Comparison of ENCODE assay signal across 8 cellular contexts in the genomic region with DNA sequence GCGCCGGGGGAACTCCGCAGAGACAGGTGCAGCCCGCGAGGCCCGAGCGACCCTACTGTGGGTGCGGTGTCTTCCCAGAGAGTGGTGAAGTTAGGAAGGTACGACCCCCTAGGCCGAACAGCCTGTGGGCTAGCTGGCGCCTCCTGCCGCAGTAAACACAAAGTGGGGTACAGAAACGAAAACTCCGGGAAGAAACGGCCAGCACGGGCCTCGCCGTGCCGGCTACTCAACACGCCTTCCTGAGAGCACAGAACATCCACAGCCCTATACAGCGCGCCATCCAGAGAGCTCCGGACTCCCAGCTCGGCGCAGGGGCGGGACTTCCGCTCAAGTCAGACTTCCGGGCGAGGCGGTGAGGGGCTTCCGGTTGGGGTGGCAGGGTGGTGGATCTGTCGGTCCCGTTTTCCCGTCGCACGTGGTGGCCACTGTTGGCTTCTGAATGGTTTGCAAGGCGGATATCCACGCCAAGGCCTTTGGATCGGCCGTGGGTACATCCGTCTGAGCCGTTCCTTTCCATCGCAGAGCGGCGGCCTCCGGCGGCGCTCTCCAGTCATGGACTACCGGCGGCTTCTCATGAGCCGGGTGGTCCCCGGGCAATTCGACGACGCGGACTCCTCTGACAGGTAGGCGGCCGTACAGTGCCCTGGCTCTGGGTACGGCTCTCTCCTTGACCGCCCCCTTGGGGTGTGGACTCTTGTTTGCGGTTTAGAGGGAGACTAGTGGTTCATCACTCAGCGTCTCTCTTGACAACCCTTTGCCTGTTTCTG. TPM values are rescaled to one million over a fixed set of nuclear protein-coding genes. Genes with fewer than 3 reads are reported as not detected.
DNase-seq lines count a peak whose midpoint lies in the region; ATAC-seq, FAIRE-seq and TF ChIP-seq lines count a peak whose summit lies in the region.

A gene (minus strand): TSS at position 292 of the 767 bp plus-strand sequence. CDS start 2,569 bp downstream, outside the sequence.
A gene (plus strand): TSS at position 358 of the 767 bp plus-strand sequence. CDS start 195 bp downstream, at position 553.

- TSS peak; percentile 77 for BruUV-seq in endothelial cell of umbilical vein (replicated peaks; lab: Mats Ljungman, UMichigan)

- H3K27me3 ChIP-seq in HUES48 (ENCODE audit: control insufficient read depth, insufficient read depth, low read length) (no peaks in the 10 kb centered on the region), NT2/D1 (ENCODE audit: insufficient read depth, insufficient read length) (no peaks in the 10 kb centered on the region), endothelial cell of umbilical vein (ENCODE audit: control insufficient read depth in 2 of 2, insufficient read depth in 2 of 2, low read length in 2 of 2) (no peaks in the 10 kb centered on the region)

- H3K4me3 ChIP-seq in HUES48 (ENCODE audit: low read depth, low read length) (peak within 1 kb of the TSS; percentile 82), NT2/D1 (ENCODE audit: insufficient read length, low read depth) (peak within 1 kb of the TSS; percentile 88), endothelial cell of umbilical vein (replicated peaks in 1 of 3; ENCODE audit: insufficient read depth in 1 of 3, low read depth in 1 of 3, low read length in 3 of 3) (peak within 1 kb of the TSS; percentile 55 to 92 (median 77))

- no peaks in the 10 kb centered on the region for H3K9me1 ChIP-seq in endothelial cell of umbilical vein (replicated peaks; ENCODE audit: control insufficient read depth, extremely low read depth, insufficient read depth, low read length)

- peak within 1 kb of the TSS; percentile 87 for H3K4me2 ChIP-seq in endothelial cell of umbilical vein (ENCODE audit: insufficient read depth, low read length)

- peak within 1 kb of the TSS; percentile 92 for H3K27ac ChIP-seq in HUES48 (ENCODE audit: low read depth, low read length)
- peak within 1 kb of the TSS; percentile 66 for H3K27ac ChIP-seq in endothelial cell of umbilical vein (ENCODE audit: insufficient read depth, low read depth, low read length)

- peak in 1 of 2 donors; percentile 14 for TF ChIP-seq CTCF in endothelial cell of umbilical vein (IDR thresholded peaks at IDR 0.05; ENCODE audit: extremely low read depth in 1 of 2, insufficient read depth in 1 of 2, low read depth in 1 of 2, low read length in 2 of 2)

- intact Hi-C loops in endothelial cell of umbilical vein (cut with micrococcal nuclease), result loop anchor here (1.0 to 10.0 kb wide), 6 partner anchors 76 to 714 kb away; a partner anchor contains a TSS

- no peaks in the 10 kb centered on the region for H4K20me1 ChIP-seq in endothelial cell of umbilical vein (replicated peaks; ENCODE audit: control insufficient read depth, extremely low read depth, insufficient read depth, low read length)

- dilution Hi-C loops in endothelial cell of umbilical vein (cut with MboI; ENCODE audit: extremely low pct_ligation_motif_present, low sequenced_read_pairs), result no loop called here

- POLR2A ChIA-PET in endothelial cell of umbilical vein (lab: Charles Lee), result interaction anchor here (0.6 to 1.1 kb wide), 4 partner anchors 89 to 854 kb away, joined by 3 to 6 read pairs (median 4); a partner anchor contains a TSS

- CTCF ChIA-PET in endothelial cell of umbilical vein (lab: Charles Lee), result interaction anchor here (0.6 to 1.5 kb wide), 9 partner anchors 16 to 693 kb away, joined by 3 to 11 read pairs (median 4); a partner anchor contains a TSS

- FAIRE-seq in endothelial cell of umbilical vein (lab: Jason Lieb, UNC), result peak; percentile 93

- H2AFZ ChIP-seq in endothelial cell of umbilical vein (ENCODE audit: low read depth, low read length), result peak within 1 kb of the TSS; percentile 96

- peak within 1 kb of the TSS; percentile 72 for H3K9ac ChIP-seq in HUES48 (ENCODE audit: low read depth, low read length)
- peak within 1 kb of the TSS; percentile 92 for H3K9ac ChIP-seq in NT2/D1 (ENCODE audit: insufficient read length, low read depth)
- peak within 1 kb of the TSS; percentile 65 for H3K9ac ChIP-seq in endothelial cell of umbilical vein (replicated peaks; ENCODE audit: extremely low read depth, insufficient read depth, low read length)

- peak; percentile 97 for ATAC-seq in GM21423 (IDR thresholded peaks at IDR 0.05; ENCODE audit: unreplicated experiment)

- peak; percentile 99 for DNase-seq in D341Med (ENCODE audit: low spot score)
- DNase-seq in NT2/D1 (ENCODE audit: low read depth, low spot score), result peak; percentile 92
- DNase-seq in activated CD8-positive, alpha-beta memory T cell treated with anti-CD3 and anti-CD28 coated beads, Interleukin-2, amount 50 U/mL, for 4 hours, result peak; percentile 96
- DNase-seq in endothelial cell of umbilical vein (ENCODE audit: low read depth, low spot score), result peak; percentile 95
- peak; percentile 92 for DNase-seq in midbrain (lab: John Stamatoyannopoulos, UW)
- DNase-seq in stimulated activated CD8-positive, alpha-beta memory T cell treated with anti-CD3 and anti-CD28 coated beads, Interleukin-15, amount 100 ng/mL, for 48 hours (ENCODE audit: low read depth in 2 of 2), result peak; percentile 91 to 94

- peak; percentile 98 for TF ChIP-seq POLR2A in endothelial cell of umbilical vein (IDR thresholded peaks at IDR 0.05; ENCODE audit: low read depth, low read length)

- H3K9me3 ChIP-seq in HUES48 (ENCODE audit: control insufficient read depth, insufficient read depth, low read length) (no peaks in the 10 kb centered on the region), NT2/D1 (ENCODE audit: insufficient read depth, low read length) (no peaks in the 10 kb centered on the region), endothelial cell of umbilical vein (replicated peaks; ENCODE audit: control insufficient read depth, insufficient read depth, low read length) (no peaks in the 10 kb centered on the region)

- H3K36me3 ChIP-seq in HUES48 (ENCODE audit: control insufficient read depth, insufficient read depth, low read length) (peaks cover 26% of the 10 kb centered on the region), NT2/D1 (ENCODE audit: insufficient read depth, insufficient read length, low read length) (peaks cover 22% of the 10 kb centered on the region), endothelial cell of umbilical vein (ENCODE audit: control insufficient read depth in 2 of 2, extremely low read depth in 1 of 2, insufficient read depth in 2 of 2, low read length in 2 of 2) (peaks cover 0 to 2% of the 10 kb centered on the region in 2 experiments)

- peaks cover 13% of the 10 kb centered on the region for H3K4me1 ChIP-seq in HUES48 (ENCODE audit: control insufficient read depth, insufficient read depth, low read length)
- no peaks in the 10 kb centered on the region for H3K4me1 ChIP-seq in NT2/D1 (ENCODE audit: insufficient read depth, insufficient read length)
- H3K4me1 ChIP-seq in endothelial cell of umbilical vein (ENCODE audit: control insufficient read depth, extremely low read depth, insufficient read depth, low read length), result peaks cover 13% of the 10 kb centered on the region

- peaks cover 35% of the 10 kb centered on the region for H3K79me2 ChIP-seq in endothelial cell of umbilical vein (ENCODE audit: control insufficient read depth, insufficient read depth, low read length)

TF ChIP-seq in endothelial cell of umbilical vein, 7 proteins besides CTCF, POLR2A, EP300 and RAD21:
- TF ChIP-seq, protein P1, sequence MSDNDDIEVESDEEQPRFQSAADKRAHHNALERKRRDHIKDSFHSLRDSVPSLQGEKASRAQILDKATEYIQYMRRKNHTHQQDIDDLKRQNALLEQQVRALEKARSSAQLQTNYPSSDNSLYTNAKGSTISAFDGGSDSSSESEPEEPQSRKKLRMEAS (IDR thresholded peaks at IDR 0.05; ENCODE audit: insufficient read depth, insufficient read length), result peak; percentile 78
- TF ChIP-seq JUN (IDR thresholded peaks at IDR 0.05; ENCODE audit: borderline replicate concordance, insufficient read depth, insufficient read length, low read depth) (no peak), MYC (IDR thresholded peaks at IDR 0.05; ENCODE audit: low read depth, low read length) (peak; percentile 96), FOS (IDR thresholded peaks at IDR 0.05; ENCODE audit: borderline replicate concordance, insufficient read depth, low read length) (no peak), POLR2AphosphoS5 (IDR thresholded peaks at IDR 0.05; ENCODE audit: insufficient read depth, low read depth, low read length) (peak; percentile 99), GATA2 (IDR thresholded peaks at IDR 0.05; ENCODE audit: insufficient read depth, insufficient read length, low read depth, low read length) (no peak)

RNA-seq across cellular contexts. Expression of the first gene that starts in this region (rescaled TPM):
- total RNA-seq in endothelial cell of umbilical vein, result not detected in 2 replicates
- polyA plus RNA-seq in endothelial cell of umbilical vein, result not detected in 2 replicates
- polyA plus RNA-seq in endothelial cell of umbilical vein (2011; cell fraction: cytosol; rRNA removed), result not detected in 2 replicates
- polyA plus RNA-seq in endothelial cell of umbilical vein (2011; cell fraction: nucleus; rRNA removed), result 0.07 TPM in 1 of 2 replicates, not detected in the other
- polyA plus RNA-seq in endothelial cell of umbilical vein (2012), result not detected in 2 replicates
- polyA minus RNA-seq in endothelial cell of umbilical vein, result 0.04 TPM in 1 of 2 replicates, not detected in the other
- polyA minus RNA-seq in endothelial cell of umbilical vein (2011; cell fraction: cytosol; rRNA and poly(A)+ RNA removed), result 0.31 TPM
- 0.19 TPM in 1 of 2 replicates, not detected in the other for polyA minus RNA-seq in endothelial cell of umbilical vein (2011; cell fraction: nucleus; rRNA and poly(A)+ RNA removed)

RNA-seq across cellular contexts. Expression of the second gene that starts in this region (rescaled TPM):
- 19.7 and 21.4 TPM in 2 replicates for total RNA-seq in endothelial cell of umbilical vein
- 8.3 and 9.2 TPM in 2 replicates for polyA plus RNA-seq in endothelial cell of umbilical vein
- 9.2 and 11.3 TPM in 2 replicates for polyA plus RNA-seq in endothelial cell of umbilical vein (2011; cell fraction: cytosol; rRNA removed)
- 24.7 and 26.5 TPM in 2 replicates for polyA plus RNA-seq in endothelial cell of umbilical vein (2011; cell fraction: nucleus; rRNA removed)
- 13.9 and 18.8 TPM in 2 replicates for polyA plus RNA-seq in endothelial cell of umbilical vein (2012)
- polyA minus RNA-seq in endothelial cell of umbilical vein, result 14.1 and 16.9 TPM in 2 replicates
- polyA minus RNA-seq in endothelial cell of umbilical vein (2011; cell fraction: cytosol; rRNA and poly(A)+ RNA removed), result 10.9 TPM
- 18.5 and 20.4 TPM in 2 replicates for polyA minus RNA-seq in endothelial cell of umbilical vein (2011; cell fraction: nucleus; rRNA and poly(A)+ RNA removed)

Comparison
In these comparisons a context has a peak if more than half of its experiments do, and no peak if none do; other contexts are left out.
1. Peak in every context shown above with its lines: DNase-seq, ATAC-seq, H3K4me3 ChIP-seq and H3K27ac ChIP-seq.